Comparison of ENCODE assay signal across 25 cellular contexts in the genomic region with DNA sequence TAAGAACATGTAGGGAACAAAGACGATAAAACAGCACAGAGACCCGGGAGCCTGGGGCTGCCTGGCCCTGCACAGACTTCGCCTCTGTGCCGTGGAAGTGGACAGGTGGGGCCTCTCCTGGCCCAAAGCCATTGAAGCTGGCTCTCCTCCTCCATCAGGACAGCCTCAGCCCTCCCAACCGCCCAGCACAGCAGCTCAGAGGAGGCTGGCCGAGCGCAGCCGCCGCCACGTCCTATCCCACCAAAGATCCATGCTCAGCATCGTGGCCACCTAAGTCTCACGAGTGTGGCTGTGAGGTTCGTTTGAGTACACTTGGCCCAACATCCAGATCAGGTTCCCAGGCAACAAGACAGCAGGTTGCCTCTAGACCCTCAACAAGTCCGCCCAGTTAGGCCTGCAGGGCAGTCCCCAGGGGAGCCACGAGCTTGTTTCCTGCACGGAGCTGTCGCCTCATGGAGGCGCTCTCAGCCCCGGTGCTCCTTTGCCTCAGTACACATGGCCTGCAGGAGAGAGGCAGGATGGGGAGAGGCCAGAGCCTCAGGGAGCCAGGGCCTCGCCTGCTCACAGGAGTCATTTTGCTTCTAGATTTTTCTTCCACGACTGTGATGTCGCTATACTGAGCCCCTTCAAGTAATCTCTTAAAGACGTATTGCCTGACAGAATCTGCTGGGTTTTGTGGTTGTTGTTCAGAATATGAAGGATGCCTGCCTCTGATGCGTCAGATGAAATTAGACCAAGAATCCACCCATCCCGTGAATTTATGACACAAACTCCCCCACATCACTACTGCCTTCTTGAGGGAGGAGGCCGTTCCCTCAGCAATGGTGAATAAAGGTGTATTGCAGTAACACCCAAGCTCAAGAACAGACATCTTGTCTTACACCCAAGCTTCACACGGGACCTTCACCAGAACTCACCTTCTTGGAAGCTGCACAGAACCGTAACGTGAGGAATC.
DNase-seq lines count a peak whose midpoint lies in the region; ATAC-seq and TF ChIP-seq lines count a peak whose summit lies in the region.
"Had no signal": no experiment of that assay in that cellular context is flagged by ENCODE, and none has a peak within 500 bp of the region (broad histone marks: within the 10 kb centered on the region; RNA-seq: fewer than 3 reads in every experiment).

No MANE protein-coding gene starts in this region.

- H3K9me3 Mint-ChIP-seq in GM23338, result no peaks in the 10 kb centered on the region
- H3K9me3 Mint-ChIP-seq: CD4-positive, alpha-beta memory T cell; IgD-negative memory B cell had no signal

- H3K4me3 ChIP-seq in GM23338 (no peak overlapping the region), Karpas-422 (ENCODE audit: low read length) (no peak overlapping the region), dorsolateral prefrontal cortex (no peak overlapping the region), mesendoderm (ENCODE audit: low read length) (no peak overlapping the region)
- H3K4me3 ChIP-seq: GM12878, HAP-1, SJCRH30 had no signal

- no peaks in the 10 kb centered on the region; the same call in 1 of the 2 replicates for H3K4me1 ChIP-seq in GM23338 (ENCODE audit: insufficient read depth)
- H3K4me1 ChIP-seq in Karpas-422 (ENCODE audit: low read length), result peaks cover 9% of the 10 kb centered on the region
- H3K4me1 ChIP-seq in mesendoderm (ENCODE audit: control insufficient read depth, low read depth, low read length), result no peaks in the 10 kb centered on the region
- H3K4me1 ChIP-seq: HAP-1, SJCRH30 had no signal

- no peak overlapping the region for H2BK120ac ChIP-seq in mesendoderm (ENCODE audit: low read depth, low read length)

- no peaks in the 10 kb centered on the region; the same call in 2 of the 3 replicates for H3K4me1 Mint-ChIP-seq in GM23338

- no peak overlapping the region for H3K4ac ChIP-seq in mesendoderm (ENCODE audit: low read depth, low read length)

- H2BK15ac ChIP-seq in mesendoderm (replicated peaks; ENCODE audit: low read depth), result no peak overlapping the region

- no peak overlapping the region for H3K23ac ChIP-seq in mesendoderm (ENCODE audit: low read length)

- H3K4me2 ChIP-seq in GM23338 (no peak overlapping the region), Karpas-422 (ENCODE audit: low read depth, low read length, poor library complexity, severe bottlenecking) (no peak overlapping the region), mesendoderm (ENCODE audit: low read length) (no peak overlapping the region)

- no peak overlapping the region for H2AK5ac ChIP-seq in mesendoderm (ENCODE audit: low read length)

- H4K5ac ChIP-seq in mesendoderm (ENCODE audit: low read length), result no peak overlapping the region

- no peaks in the 10 kb centered on the region for H3K9me3 ChIP-seq in Karpas-422 (ENCODE audit: low read length)
- H3K9me3 ChIP-seq: HAP-1, SJCRH30 had no signal

- no peak overlapping the region for H3K27ac Mint-ChIP-seq in GM23338
- H3K27ac Mint-ChIP-seq: IgD-negative memory B cell had no signal

- no peaks in the 10 kb centered on the region; the same call in 1 of the 3 replicates for H3K36me3 Mint-ChIP-seq in GM23338 (ENCODE audit: low read depth)

- H3K36me3 ChIP-seq in GM23338 (ENCODE audit: insufficient read depth), result no peaks in the 10 kb centered on the region; the same call in 1 of the 2 replicates
- H3K36me3 ChIP-seq in Karpas-422 (ENCODE audit: insufficient read depth, low read length), result no peaks in the 10 kb centered on the region
- no peaks in the 10 kb centered on the region for H3K36me3 ChIP-seq in mesendoderm (ENCODE audit: control insufficient read depth, insufficient read depth, low read length)
- H3K36me3 ChIP-seq: HAP-1, SJCRH30 had no signal

- H4K8ac ChIP-seq in mesendoderm (ENCODE audit: low read depth, low read length), result no peak overlapping the region

- H3K27ac ChIP-seq in GM23338 (ENCODE audit: low read depth) (no peak overlapping the region), Karpas-422 (ENCODE audit: low read length) (no peak overlapping the region), dorsolateral prefrontal cortex (peak overlapping the region in 38 of 59 donors; percentile 7 to 97 (median 70)), mesendoderm (ENCODE audit: low read depth, low read length) (no peak overlapping the region)
- H3K27ac ChIP-seq: SJCRH30 had no signal

- intact Hi-C loops in dorsolateral prefrontal cortex (cut with DNase I), result no loop called here

- H3K27me3 ChIP-seq in GM23338 (ENCODE audit: insufficient read depth) (no peaks in the 10 kb centered on the region), Karpas-422 (ENCODE audit: low read length) (no peaks in the 10 kb centered on the region), dorsolateral prefrontal cortex (no peaks in the 10 kb centered on the region), mesendoderm (ENCODE audit: insufficient read depth, low read length, poor library complexity) (no peaks in the 10 kb centered on the region)

- peak; percentile 88 for ATAC-seq in GM23338
- no peak for ATAC-seq in HG02852 (IDR thresholded peaks at IDR 0.05; ENCODE audit: unreplicated experiment)
- ATAC-seq: PC-3, SK-N-SH treated with all-trans-retinoic acid at 6 μM for 48 hours had no signal

- H3K18ac ChIP-seq in mesendoderm (ENCODE audit: low read length), result no peak overlapping the region

- no peak overlapping the region for H3K56ac ChIP-seq in mesendoderm (ENCODE audit: low read length)

- WGBS in mesendoderm (ENCODE audit: extremely low coverage, insufficient coverage, low lambda C conversion rate), result no CpG with 5 or more reads among the region's 29 CpGs

- DNase-seq in GM23338 (ENCODE audit: low spot score), result peak; percentile 56
- DNase-seq in Karpas-422, result peak; percentile 49
- DNase-seq in dorsolateral prefrontal cortex, result no peak
- peak; percentile 40 for DNase-seq in mesendoderm
- no peak for DNase-seq in DMS79 treated with DMSO at 0.1 percent for 48 hours (lab: John Stamatoyannopoulos, UW)
- DNase-seq in NCI-H526 (lab: John Stamatoyannopoulos, UW), result no peak
- DNase-seq: C1 segment of cervical spinal cord; CD4-positive, alpha-beta memory T cell; COR-L47; DMS53; GDM1; NCI-H1092 treated with DMSO at 0.1 percent for 48 hours; NCI-H1436; NCI-H187; NCI-H2081 treated with DMSO at 0.1 percent for 48 hours; NCI-H524; NCI-H82; NK-92 treated with Interleukin-12 subunit alpha and Interleukin-12 subunit beta, amount 100 ng/mL, for 24 hours; PC-3; SJCRH30 had no signal

- no peak overlapping the region for H3K9ac ChIP-seq in Karpas-422 (ENCODE audit: low read length)
- H3K9ac ChIP-seq in mesendoderm (ENCODE audit: low read length), result no peak overlapping the region

- H3K79me2 ChIP-seq in GM23338 (replicated peaks; ENCODE audit: insufficient read depth) (no peaks in the 10 kb centered on the region), Karpas-422 (ENCODE audit: low read length) (no peaks in the 10 kb centered on the region), mesendoderm (ENCODE audit: control insufficient read depth, insufficient read depth, low read length) (no peaks in the 10 kb centered on the region)

- H2BK5ac ChIP-seq in mesendoderm (ENCODE audit: low read length), result no peak overlapping the region

- TF ChIP-seq CTCF in GM23338 (conservative IDR thresholded peaks at IDR 0.05; ENCODE audit: low read depth in 2 of 2) (peak; percentile 40 to 76), dorsolateral prefrontal cortex (IDR thresholded peaks at IDR 0.05 in 54 of 56, conservative IDR thresholded peaks at IDR 0.05 in 2 of 56; ENCODE audit: low read depth in 1 of 56, partially characterized antibody in 56 of 56) (no peak)

- H3K9me2 ChIP-seq in GM23338 (ENCODE audit: insufficient read depth), result no peaks in the 10 kb centered on the region
- H3K9me2 ChIP-seq in Karpas-422 (replicated peaks; ENCODE audit: insufficient read depth, low read length), result no peaks in the 10 kb centered on the region

- H2AFZ ChIP-seq in GM23338 (no peak overlapping the region), Karpas-422 (ENCODE audit: low read length) (no peak overlapping the region)

- H3K4me3 Mint-ChIP-seq in GM23338, result no peak overlapping the region
- H3K4me3 Mint-ChIP-seq: CD4-positive, alpha-beta memory T cell had no signal

- H3K27me3 Mint-ChIP-seq in GM23338 (ENCODE audit: insufficient read depth, low read depth, poor library complexity), result no peaks in the 10 kb centered on the region
- H3K27me3 Mint-ChIP-seq: CD4-positive, alpha-beta memory T cell; IgD-negative memory B cell had no signal

- H3F3A ChIP-seq in GM23338 (replicated peaks; ENCODE audit: low read depth), result no peaks in the 10 kb centered on the region

- no peaks in the 10 kb centered on the region for H3K79me1 ChIP-seq in mesendoderm (ENCODE audit: low read length)

- H4K20me1 ChIP-seq in GM23338 (replicated peaks; ENCODE audit: insufficient read depth) (no peaks in the 10 kb centered on the region; the same call in 1 of the 2 replicates), Karpas-422 (ENCODE audit: insufficient read depth, low read depth, low read length) (no peaks in the 10 kb centered on the region)

TF ChIP-seq in GM23338, 12 proteins besides CTCF, POLR2A, EP300 and RAD21 (continues in another document):
- TF ChIP-seq CREB1 (CRISPR knock-in tag; IDR thresholded peaks at IDR 0.05; ENCODE audit: low read depth) (no peak), POLR2AphosphoS5 (IDR thresholded peaks at IDR 0.05; ENCODE audit: low read depth) (no peak)

Comparison
In these comparisons a context has a peak if more than half of its experiments do, and no peak if none do; other contexts are left out.
1. DNase-seq: peak in GM23338 (single experiment), Karpas-422 (single experiment) and mesendoderm (single experiment); none in dorsolateral prefrontal cortex (0 of 10), DMS79 treated with DMSO at 0.1 percent for 48 hours (single experiment) and NCI-H526 (0 of 2).
2. H3K27ac ChIP-seq: peak in dorsolateral prefrontal cortex (38 of 59); none in GM23338 (single experiment), Karpas-422 (single experiment) and mesendoderm (single experiment).
3. CTCF ChIP-seq: peak in GM23338 (2 of 2); none in dorsolateral prefrontal cortex (0 of 56).